ENCODE assay signal across 17 cellular contexts in the genomic region with DNA sequence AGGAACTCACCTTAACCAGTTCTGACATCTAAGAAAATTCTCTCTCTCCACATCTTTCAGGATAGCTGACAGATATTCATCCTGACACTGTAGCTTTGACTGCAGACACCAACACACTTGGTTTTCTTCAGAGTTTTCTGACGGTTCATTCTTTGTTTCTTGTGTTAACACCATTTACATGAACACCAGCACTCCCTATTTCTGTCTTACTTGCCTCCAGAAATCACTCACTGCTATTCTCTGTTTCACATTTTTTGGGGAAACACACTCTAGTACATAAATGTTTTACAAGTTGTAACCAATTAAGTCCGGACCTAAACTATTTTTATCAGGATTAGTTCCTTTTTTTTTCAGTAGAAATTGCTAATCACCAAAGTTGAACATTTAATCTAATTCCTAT. TPM values are rescaled to one million over a fixed set of nuclear protein-coding genes. Genes with fewer than 3 reads are reported as not detected.
DNase-seq lines count a peak whose midpoint lies in the region; ATAC-seq and TF ChIP-seq lines count a peak whose summit lies in the region.
"Had no signal": no experiment of that assay in that cellular context is flagged by ENCODE, and none has a peak within 500 bp of the region (broad histone marks: within the 10 kb centered on the region; RNA-seq: fewer than 3 reads in every experiment).

No MANE protein-coding gene starts in this region.

- peaks cover 16% of the 10 kb centered on the region for H3K4me1 Mint-ChIP-seq in endodermal cell
- no peaks in the 10 kb centered on the region for H3K4me1 Mint-ChIP-seq in CD4-positive, alpha-beta T cell (ENCODE audit: low read depth)
- H3K4me1 Mint-ChIP-seq: CD14-positive monocyte had no signal

- POLR2A ChIA-PET in CD4-positive, alpha-beta T cell (lab: Charles Lee) = interaction anchor here (0.6 kb wide), 1 partner anchor 15 kb away, joined by 3 read pairs; a partner anchor contains a TSS

- WGBS in endodermal cell (ENCODE audit: insufficient coverage in 1 of 2, insufficient read length in 1 of 2), 2 experiments = 85 to 88% methylated on average over 2 of the region's 2 CpGs

- peaks cover 93% of the 10 kb centered on the region for H3K36me3 ChIP-seq in endodermal cell (ENCODE audit: control insufficient read depth, insufficient read depth, low read length)

- no peaks in the 10 kb centered on the region for H3K9me3 ChIP-seq in endodermal cell (ENCODE audit: control insufficient read depth, low read length)
- no peaks in the 10 kb centered on the region for H3K9me3 ChIP-seq in CD4-positive, alpha-beta T cell (ENCODE audit: control insufficient read depth, low read length)
- H3K9me3 ChIP-seq: HAP-1, right atrium auricular region had no signal

- no peak overlapping the region for H3K9ac ChIP-seq in endodermal cell (ENCODE audit: extremely low read depth, low read length, poor library complexity, severe bottlenecking)

- H3K36me3 Mint-ChIP-seq in endodermal cell (ENCODE audit: low read depth) = peaks cover 78% of the 10 kb centered on the region
- peaks cover 62% of the 10 kb centered on the region for H3K36me3 Mint-ChIP-seq in CD4-positive, alpha-beta T cell (ENCODE audit: low read depth)

- DNase-seq in endodermal cell = no peak
- no peak for DNase-seq in DMS79 treated with DMSO at 0.1 percent for 48 hours (lab: John Stamatoyannopoulos, UW)
- DNase-seq in GF-D8 (lab: John Stamatoyannopoulos, UW) = no peak
- DNase-seq in DMS79 (lab: John Stamatoyannopoulos, UW) = no peak
- DNase-seq in CD4-positive, alpha-beta T cell = no peak
- DNase-seq: activated T-cell treated with anti-CD3 and anti-CD28 coated beads for 4 hours, naive B cell, NCI-H1092 treated with DMSO at 0.1 percent for 48 hours, NCI-H526 treated with DMSO at 0.1 percent for 48 hours had no signal

- CTCF ChIA-PET in CD4-positive, alpha-beta T cell (lab: Charles Lee) = no interaction called here

- intact Hi-C loops in CD4-positive, alpha-beta T cell (cut with DNase I, micrococcal nuclease) = no loop called here

- H3K4me3 ChIP-seq in endodermal cell (ENCODE audit: low read length) = no peak overlapping the region
- H3K4me3 ChIP-seq: HAP-1, right atrium auricular region had no signal

- peak; percentile 93 for ATAC-seq in GM18868 (IDR thresholded peaks at IDR 0.05; ENCODE audit: unreplicated experiment)
- peak; percentile 90 for ATAC-seq in GM21447 (IDR thresholded peaks at IDR 0.05; ENCODE audit: unreplicated experiment)
- peak; percentile 63 for ATAC-seq in HG03025 (IDR thresholded peaks at IDR 0.05; ENCODE audit: low FRiP score, unreplicated experiment)
- no peak for ATAC-seq in CD4-positive, alpha-beta T cell (ENCODE audit: poor library complexity)
- ATAC-seq: Right ventricle myocardium inferior had no signal

- no peak for TF ChIP-seq CTCF in endodermal cell (conservative IDR thresholded peaks at IDR 0.05)
- TF ChIP-seq CTCF in CD4-positive, alpha-beta T cell (IDR thresholded peaks at IDR 0.05) = no peak

- H3K27ac Mint-ChIP-seq in endodermal cell = peak overlapping the region; percentile 65
- H3K27ac Mint-ChIP-seq in CD4-positive, alpha-beta T cell = no peak overlapping the region
- H3K27ac Mint-ChIP-seq: CD14-positive monocyte had no signal

- no peak overlapping the region for H3K27ac ChIP-seq in endodermal cell (ENCODE audit: low read depth, low read length)
- no peak overlapping the region for H3K27ac ChIP-seq in CD4-positive, alpha-beta T cell (ENCODE audit: low read depth, low read length)
- H3K27ac ChIP-seq: right atrium auricular region had no signal

- H3K27me3 ChIP-seq in endodermal cell (ENCODE audit: control insufficient read depth, insufficient read depth, low read length, poor library complexity, severe bottlenecking) = no peaks in the 10 kb centered on the region
- no peaks in the 10 kb centered on the region for H3K27me3 ChIP-seq in CD4-positive, alpha-beta T cell (ENCODE audit: control insufficient read depth, insufficient read depth, low read length)
- H3K27me3 ChIP-seq: right atrium auricular region had no signal

- no peaks in the 10 kb centered on the region for H3K9me3 Mint-ChIP-seq in endodermal cell
- H3K9me3 Mint-ChIP-seq in CD4-positive, alpha-beta T cell = no peaks in the 10 kb centered on the region
- H3K9me3 Mint-ChIP-seq: CD14-positive monocyte, naive B cell had no signal

- H3K4me3 Mint-ChIP-seq in endodermal cell = no peak overlapping the region
- no peak overlapping the region for H3K4me3 Mint-ChIP-seq in CD4-positive, alpha-beta T cell
- H3K4me3 Mint-ChIP-seq: CD14-positive monocyte, naive B cell had no signal

- H3K4me1 ChIP-seq in endodermal cell (ENCODE audit: control insufficient read depth, insufficient read depth, low read length) = peaks cover 4% of the 10 kb centered on the region
- H3K4me1 ChIP-seq: right atrium auricular region had no signal

- H3K27me3 Mint-ChIP-seq in endodermal cell (ENCODE audit: insufficient read depth) = no peaks in the 10 kb centered on the region
- no peaks in the 10 kb centered on the region for H3K27me3 Mint-ChIP-seq in CD4-positive, alpha-beta T cell
- H3K27me3 Mint-ChIP-seq: naive B cell had no signal

RNA-seq across cellular contexts. Expression of a gene that starts 15.4 kb away (rescaled TPM):
- total RNA-seq in endodermal cell = 10 to 100 TPM; 47.3 to 49.2 TPM
- polyA plus RNA-seq in endodermal cell (2013, experiment 1 of 2) = 28.6 TPM
- polyA plus RNA-seq in endodermal cell (2013, experiment 2 of 2) = 27.8 TPM
- 1 to 10 TPM; 8.4 to 9.5 TPM for total RNA-seq in CD4-positive, alpha-beta T cell

RNA-seq across cellular contexts. Expression of a gene that starts 26.1 kb away (rescaled TPM):
- total RNA-seq in endodermal cell = not detected
- polyA plus RNA-seq in endodermal cell (2013, experiment 1 of 2) = not detected
- polyA plus RNA-seq in endodermal cell (2013, experiment 2 of 2) = not detected
- total RNA-seq in CD4-positive, alpha-beta T cell = not detected
- total RNA-seq: dermis microvascular lymphatic vessel endothelial cell, right atrium auricular region, Right ventricle myocardium inferior had no signal
- polyA plus RNA-seq: CD14-positive monocyte had no signal

Comparison
In these comparisons a context has a peak if more than half of its experiments do, and no peak if none do; other contexts are left out.
1. RNA of a gene that starts 15.4 kb away (total RNA-seq): 47.3 to 49.2 TPM in endodermal cell; 8.4 to 9.5 TPM in CD4-positive, alpha-beta T cell; every median in the first group is over 4 times any median in the second.